ENCODE assay signal across 8 cellular contexts in genomic region chr22:42662114-42663021, GRCh38. TPM values are rescaled to one million over a fixed set of nuclear protein-coding genes. Genes with fewer than 3 reads are reported as not detected.
A peak's percentile ranks its signal among the peaks of the same experiment; 100 is the strongest.
DNase-seq lines count a peak whose midpoint lies in the region; ATAC-seq and TF ChIP-seq lines count a peak whose summit lies in the region.

No MANE protein-coding gene starts in this region.

- no peaks in the 10 kb centered on the region for H3K36me3 ChIP-seq in thyroid gland

- intact Hi-C loops in Right ventricle myocardium inferior (cut with DNase I) (loop anchor here (5.0 kb wide), 2 partner anchors 55 to 160 kb away; no protein-coding TSS in a partner anchor), thyroid gland (cut with DNase I) (loop anchor here (10.0 kb wide), 3 partner anchors 112 to 382 kb away; no protein-coding TSS in a partner anchor)

- WGBS in thyroid gland, 2 donors, result 24% methylated on average over 16 to 20 of the region's 74 CpGs

- ATAC-seq in Right ventricle myocardium inferior, result peak; percentile 89
- no peak for ATAC-seq in GM18520 (IDR thresholded peaks at IDR 0.05; ENCODE audit: unreplicated experiment)

- peak overlapping the region; percentile 62 for H3K4me3 Mint-ChIP-seq in osteocyte (ENCODE audit: unreplicated experiment)

- DNase-seq in EL, result peak; percentile 78
- DNase-seq in HK-2 (ENCODE audit: unreplicated experiment), result peak; percentile 79
- DNase-seq in SHP77 treated with DMSO at 0.1 percent for 48 hours (lab: John Stamatoyannopoulos, UW), result peak; percentile 34
- peak; percentile 83 for DNase-seq in activated naive CD4-positive, alpha-beta T cell treated with Interleukin-2 at 50 U/mL for 16 hours
- DNase-seq in Right ventricle myocardium inferior (ENCODE audit: missing footprints), result peak; percentile 92
- DNase-seq in osteocyte (ENCODE audit: extremely low spot score, unreplicated experiment), result peak; percentile 95
- DNase-seq in thyroid gland, result peak; percentile 77 to 85

- no peaks in the 10 kb centered on the region for H3K9me3 Mint-ChIP-seq in osteocyte (ENCODE audit: unreplicated experiment)

- H3K27me3 Mint-ChIP-seq in osteocyte (ENCODE audit: unreplicated experiment), result no peaks in the 10 kb centered on the region

- H3K27me3 ChIP-seq in thyroid gland, result no peaks in the 10 kb centered on the region

- H3K4me1 Mint-ChIP-seq in osteocyte (ENCODE audit: unreplicated experiment), result peaks cover 8% of the 10 kb centered on the region

- H3K27ac Mint-ChIP-seq in osteocyte (ENCODE audit: unreplicated experiment), result no peak overlapping the region

- no peaks in the 10 kb centered on the region for H3K9me3 ChIP-seq in thyroid gland

- H3K4me3 ChIP-seq in thyroid gland (replicated peaks in 1 of 3), result peak overlapping the region in 2 of 3 donors; percentile 34 to 35

- TF ChIP-seq CTCF in osteocyte (IDR thresholded peaks at IDR 0.05) (peak; percentile 91), thyroid gland (IDR thresholded peaks at IDR 0.05) (peak; percentile 67 to 85 (median 74))

- H3K4me1 ChIP-seq in thyroid gland, result peaks cover 4 to 6% of the 10 kb centered on the region in 2 donors

- H3K27ac ChIP-seq in thyroid gland, result peak overlapping the region in 1 of 3 donors; percentile 56

- H3K36me3 Mint-ChIP-seq in osteocyte (ENCODE audit: unreplicated experiment), result no peaks in the 10 kb centered on the region

- TF ChIP-seq POLR2A in thyroid gland (IDR thresholded peaks at IDR 0.05), result no peak

RNA-seq across cellular contexts. Expression of gene CYB5R3, which starts 13.2 kb away (rescaled TPM):
- total RNA-seq in Right ventricle myocardium inferior, result 268 TPM
- total RNA-seq in osteocyte, result 408 and 430 TPM in 2 replicates
- 100 to 1,000 TPM in 1 of 4 donors, 10 to 100 TPM in 3; 52.6 to 120 (median 75.5) TPM for total RNA-seq in thyroid gland

RNA-seq across cellular contexts. Expression of gene ATP5MGL, which starts 22.0 kb away (rescaled TPM):
- total RNA-seq in Right ventricle myocardium inferior (0.41 TPM), osteocyte (0.47 and 1.3 TPM in 2 replicates), thyroid gland (not detected)

RNA-seq across cellular contexts. Expression of gene POLDIP3, which starts 47.7 kb away (rescaled TPM):
- 39.3 TPM for total RNA-seq in Right ventricle myocardium inferior
- 77.8 and 77.9 TPM in 2 replicates for total RNA-seq in osteocyte
- 10 to 100 TPM; 46.1 to 55.4 (median 49.8) TPM for total RNA-seq in thyroid gland

RNA-seq across cellular contexts. Expression of gene A4GALT, which starts 58.3 kb away (rescaled TPM):
- total RNA-seq in Right ventricle myocardium inferior, result 81.2 TPM
- 29.9 and 32.8 TPM in 2 replicates for total RNA-seq in osteocyte
- total RNA-seq in thyroid gland, result 10 to 100 TPM; 12.6 to 23.9 (median 18.0) TPM

Comparison
In these comparisons a context has a peak if more than half of its experiments do, and no peak if none do; other contexts are left out.
1. DNase-seq: peak in every context shown above with its lines; median percentile 95 in osteocyte; 92 in Right ventricle myocardium inferior; 83 in activated naive CD4-positive, alpha-beta T cell treated with Interleukin-2 at 50 U/mL for 16 hours; 81 in thyroid gland; 79 in HK-2; 78 in EL; 34 in SHP77 treated with DMSO at 0.1 percent for 48 hours.